In genomic region chr14:71555654-71556559, GRCh38 we compare ENCODE assay signal across 8 cellular contexts.
DNase-seq lines count a peak whose midpoint lies in the region; ATAC-seq, FAIRE-seq and TF ChIP-seq lines count a peak whose summit lies in the region.

No MANE protein-coding gene starts in this region.

- H3K27me3 Mint-ChIP-seq in activated naive CD8-positive, alpha-beta T cell treated with anti-CD3 and anti-CD28 coated beads, Interleukin-2, amount 50 U/mL, for 24 hours, result no peaks in the 10 kb centered on the region
- peaks cover 3% of the 10 kb centered on the region for H3K27me3 Mint-ChIP-seq in glutamatergic neuron (ENCODE audit: unreplicated experiment)

- peaks cover 16% of the 10 kb centered on the region; the same call in 1 of the 2 replicates for H3K79me2 ChIP-seq in PC-3 (ENCODE audit: low read length)

- FAIRE-seq in small intestine (lab: Jason Lieb, UNC), result no peak

- TF ChIP-seq CTCF in glutamatergic neuron (IDR thresholded peaks at IDR 0.05; ENCODE audit: partially characterized antibody, unreplicated experiment), result no peak
- TF ChIP-seq CTCF in PC-3 (conservative IDR thresholded peaks at IDR 0.05; ENCODE audit: low read depth, low read length), result no peak

- H3K36me3 ChIP-seq in small intestine (ENCODE audit: control insufficient read depth in 2 of 2, insufficient read depth in 2 of 2, low read length in 2 of 2) (no peaks in the 10 kb centered on the region), PC-3 (ENCODE audit: low read depth, low read length) (no peaks in the 10 kb centered on the region)

- DNase-seq in RPMI7951 (ENCODE audit: low read depth), result peak; percentile 32
- DNase-seq in activated naive CD8-positive, alpha-beta T cell treated with anti-CD3 and anti-CD28 coated beads, Interleukin-2, amount 50 U/mL, for 24 hours, result peak; percentile 58
- DNase-seq in small intestine, result peak; percentile 71
- no peak for DNase-seq in glutamatergic neuron
- no peak for DNase-seq in Kasumi-1 (lab: John Stamatoyannopoulos, UW)
- no peak for DNase-seq in PC-3

- H3K27ac ChIP-seq in small intestine (ENCODE audit: low read depth in 1 of 2, low read length in 1 of 2), result peak overlapping the region; percentile 35 to 84
- H3K27ac ChIP-seq in PC-3 (ENCODE audit: low read length), result no peak overlapping the region

- H3K36me3 Mint-ChIP-seq in activated naive CD8-positive, alpha-beta T cell treated with anti-CD3 and anti-CD28 coated beads, Interleukin-2, amount 50 U/mL, for 24 hours (ENCODE audit: low read depth), result peaks cover 21% of the 10 kb centered on the region
- no peaks in the 10 kb centered on the region for H3K36me3 Mint-ChIP-seq in glutamatergic neuron (ENCODE audit: unreplicated experiment)

- H3K9me2 ChIP-seq in PC-3 (replicated peaks; ENCODE audit: low read length), result no peaks in the 10 kb centered on the region

- peaks cover 5 to 10% of the 10 kb centered on the region in 2 donors for H3K4me1 ChIP-seq in small intestine (ENCODE audit: control insufficient read depth in 2 of 2, insufficient read depth in 1 of 2, low read depth in 1 of 2, low read length in 1 of 2)
- no peaks in the 10 kb centered on the region for H3K4me1 ChIP-seq in PC-3 (ENCODE audit: insufficient read depth, low read length)

- intact Hi-C loops in PC-3 (cut with micrococcal nuclease), result no loop called here

- WGBS in small intestine, 3 donors, result 18 to 32% (median 26%) methylated on average over 5 of the region's 5 CpGs

- no peaks in the 10 kb centered on the region for H3K9me3 Mint-ChIP-seq in activated naive CD8-positive, alpha-beta T cell treated with anti-CD3 and anti-CD28 coated beads, Interleukin-2, amount 50 U/mL, for 24 hours
- no peaks in the 10 kb centered on the region for H3K9me3 Mint-ChIP-seq in glutamatergic neuron (ENCODE audit: unreplicated experiment)

- H3K9me3 ChIP-seq in small intestine (ENCODE audit: control insufficient read depth, low read depth), result no peaks in the 10 kb centered on the region
- no peaks in the 10 kb centered on the region for H3K9me3 ChIP-seq in PC-3 (ENCODE audit: low read length)

- peak overlapping the region; percentile 66 for H3K4me3 Mint-ChIP-seq in activated naive CD8-positive, alpha-beta T cell treated with anti-CD3 and anti-CD28 coated beads, Interleukin-2, amount 50 U/mL, for 24 hours
- H3K4me3 Mint-ChIP-seq in glutamatergic neuron (ENCODE audit: unreplicated experiment), result no peak overlapping the region

- no peak overlapping the region for H3K9ac ChIP-seq in PC-3 (ENCODE audit: low read length)

- H3K27me3 ChIP-seq in small intestine (ENCODE audit: control insufficient read depth in 2 of 2, insufficient read depth in 2 of 2, low read length in 2 of 2), result no peaks in the 10 kb centered on the region
- H3K27me3 ChIP-seq in PC-3 (ENCODE audit: low read length), result no peaks in the 10 kb centered on the region

- H3K4me2 ChIP-seq in PC-3 (ENCODE audit: low read length), result no peak overlapping the region

- POLR2A ChIA-PET in PC-3 (lab: Charles Lee; ENCODE audit: unreplicated experiment), result no interaction called here

- no TSS peak for BruUV-seq in PC-3 (replicated peaks; lab: Mats Ljungman, UMichigan)

- peak; percentile 73 for ATAC-seq in GM19043 (IDR thresholded peaks at IDR 0.05; ENCODE audit: low read depth, unreplicated experiment)
- peak; percentile 87 for ATAC-seq in HG02973 (IDR thresholded peaks at IDR 0.05; ENCODE audit: unreplicated experiment)
- peak; percentile 92 for ATAC-seq in activated naive CD8-positive, alpha-beta T cell treated with anti-CD3 and anti-CD28 coated beads, Interleukin-2, amount 50 U/mL, for 24 hours
- no peak for ATAC-seq in PC-3

- no peak overlapping the region for H3K4me3 ChIP-seq in small intestine (ENCODE audit: low read depth in 1 of 2, low read length in 2 of 2)
- no peak overlapping the region for H3K4me3 ChIP-seq in PC-3 (ENCODE audit: low read length)

- no peaks in the 10 kb centered on the region for H3F3A ChIP-seq in PC-3 (ENCODE audit: low read length, unreplicated experiment)

- H3K27ac Mint-ChIP-seq in activated naive CD8-positive, alpha-beta T cell treated with anti-CD3 and anti-CD28 coated beads, Interleukin-2, amount 50 U/mL, for 24 hours, result peak overlapping the region; percentile 96
- no peak overlapping the region for H3K27ac Mint-ChIP-seq in glutamatergic neuron (ENCODE audit: unreplicated experiment)

- H4K20me1 ChIP-seq in PC-3 (ENCODE audit: low read length), result no peaks in the 10 kb centered on the region

- peaks cover 80% of the 10 kb centered on the region for H3K4me1 Mint-ChIP-seq in activated naive CD8-positive, alpha-beta T cell treated with anti-CD3 and anti-CD28 coated beads, Interleukin-2, amount 50 U/mL, for 24 hours
- H3K4me1 Mint-ChIP-seq in glutamatergic neuron (ENCODE audit: low read depth, unreplicated experiment), result peaks cover 8% of the 10 kb centered on the region

- CTCF ChIA-PET in PC-3 (lab: Charles Lee), result no interaction called here

- no peak overlapping the region for H2AFZ ChIP-seq in PC-3 (ENCODE audit: low read length)

Comparison
In these comparisons a context has a peak if more than half of its experiments do, and no peak if none do; other contexts are left out.
1. DNase-seq: peak in RPMI7951 (single experiment), activated naive CD8-positive, alpha-beta T cell treated with anti-CD3 and anti-CD28 coated beads, Interleukin-2, amount 50 U/mL, for 24 hours (single experiment) and small intestine (single experiment); none in glutamatergic neuron (single experiment), Kasumi-1 (0 of 2) and PC-3 (single experiment).